Comparison of ENCODE assay signal across 12 cellular contexts in the genomic region with DNA sequence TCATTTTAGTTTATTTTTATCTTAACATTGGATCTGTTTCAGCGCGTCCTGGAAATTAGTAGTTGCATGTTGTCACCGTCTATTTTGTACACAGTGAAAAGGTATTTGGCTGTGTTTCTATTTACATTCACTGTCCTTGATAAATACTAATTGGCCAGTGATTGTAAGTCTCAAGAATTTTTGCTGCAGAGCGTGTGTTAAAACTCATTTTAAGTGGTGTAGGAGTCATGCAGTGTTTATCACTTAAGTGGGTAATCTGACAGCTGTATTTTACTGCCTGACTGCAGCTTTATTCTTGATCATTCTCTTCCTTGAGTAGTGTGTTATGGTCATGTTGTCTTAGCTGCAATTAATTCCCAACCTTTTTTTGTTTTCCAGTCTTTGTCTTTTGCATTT. TPM values are rescaled to one million over a fixed set of nuclear protein-coding genes. Genes with fewer than 3 reads are reported as not detected.
DNase-seq lines count a peak whose midpoint lies in the region; ATAC-seq and TF ChIP-seq lines count a peak whose summit lies in the region.
"Had no signal": no experiment of that assay in that cellular context is flagged by ENCODE, and none has a peak within 500 bp of the region (broad histone marks: within the 10 kb centered on the region; RNA-seq: fewer than 3 reads in every experiment).

No MANE protein-coding gene starts in this region.

- in situ Hi-C loops in G401 (cut with HindIII; ENCODE audit: low sequenced_read_pairs): no loop called here

- peak; percentile 12 for DNase-seq in A172 (ENCODE audit: low spot score)
- DNase-seq in HEK293T (ENCODE audit: extremely low spot score): no peak
- no peak for DNase-seq in body of pancreas
- DNase-seq in naive B cell: no peak
- DNase-seq in OCI-M2 (lab: John Stamatoyannopoulos, UW; ENCODE audit: unreplicated experiment): no peak
- DNase-seq in colonic mucosa: no peak
- no peak for DNase-seq in G401 (ENCODE audit: low spot score)
- no peak for DNase-seq in SW480 (ENCODE audit: low spot score)
- DNase-seq: activated CD8-positive, alpha-beta memory T cell treated with anti-CD3 and anti-CD28 coated beads, Interleukin-2, amount 50 U/mL, for 4 hours; NCI-H1436; T-helper 9 cell had no signal

- WGBS in body of pancreas, 2 donors: 18 to 20% methylated on average over 4 of the region's 4 CpGs

- H3K27me3 Mint-ChIP-seq in naive B cell: peaks cover 0 to 4% (median 0%) of the 10 kb centered on the region in 3 donors

- H3K27ac ChIP-seq in body of pancreas (peak overlapping the region in 3 of 4 donors; percentile 19 to 61 (median 58)), colonic mucosa (no peak overlapping the region)
- H3K27ac ChIP-seq: HL-60 had no signal

- H3K27me3 ChIP-seq in body of pancreas (no peaks in the 10 kb centered on the region), colonic mucosa (no peaks in the 10 kb centered on the region)

- TF ChIP-seq POLR2A in body of pancreas (IDR thresholded peaks at IDR 0.05): no peak

- peaks cover 9 to 15% (median 10%) of the 10 kb centered on the region in 3 donors for H3K4me1 Mint-ChIP-seq in naive B cell

- CTCF ChIA-PET in HEK293T (lab: Yijun Ruan, JAX): no interaction called here

- POLR2A ChIA-PET in HEK293T (lab: Yijun Ruan, JAX): interaction anchor here (0.8 to 2.2 kb wide), 2 partner anchors 9 to 27 kb away, joined by 3 to 17 read pairs; a partner anchor contains a TSS

- H3K4me3 ChIP-seq in body of pancreas (no peak overlapping the region), colonic mucosa (no peak overlapping the region)

- ATAC-seq in body of pancreas (no peak), naive B cell (ENCODE audit: low read depth in 2 of 2) (no peak)

- no peaks in the 10 kb centered on the region for H3K9me3 Mint-ChIP-seq in naive B cell

- intact Hi-C loops in body of pancreas (cut with DNase I): no loop called here
- intact Hi-C loops in colonic mucosa (cut with DNase I): no loop called here

- no peak overlapping the region for H3K9ac ChIP-seq in colonic mucosa (ENCODE audit: low read depth in 2 of 2, low read length in 2 of 2)

- H3K9me3 ChIP-seq in body of pancreas (no peaks in the 10 kb centered on the region), colonic mucosa (no peaks in the 10 kb centered on the region)

- H3K36me3 Mint-ChIP-seq in naive B cell: no peaks in the 10 kb centered on the region

- no peaks in the 10 kb centered on the region for H3K36me3 ChIP-seq in body of pancreas (replicated peaks in 1 of 2; ENCODE audit: insufficient read depth in 1 of 2, low read depth in 2 of 2)
- H3K36me3 ChIP-seq in colonic mucosa: no peaks in the 10 kb centered on the region

- H3K4me3 Mint-ChIP-seq in naive B cell: peak overlapping the region in 6 of 8 donors; percentile 39 to 73 (median 63)

- no peak for TF ChIP-seq CTCF in body of pancreas (IDR thresholded peaks at IDR 0.05)
- TF ChIP-seq CTCF in colonic mucosa (IDR thresholded peaks at IDR 0.05): no peak

- H3K4me1 ChIP-seq in body of pancreas (peaks cover 22% of the 10 kb centered on the region), colonic mucosa (no peaks in the 10 kb centered on the region)

- H3K27ac Mint-ChIP-seq in naive B cell: peak overlapping the region in 5 of 6 donors; percentile 11 to 94 (median 62)

TF ChIP-seq in HEK293T, 16 proteins besides CTCF, POLR2A, EP300 and RAD21:
- TF ChIP-seq HDGF (IDR thresholded peaks at IDR 0.05; ENCODE audit: borderline replicate concordance): no peak
- TF ChIP-seq ARNT (IDR thresholded peaks at IDR 0.05): no peak
- no peak for TF ChIP-seq FOXM1 (IDR thresholded peaks at IDR 0.05; ENCODE audit: borderline replicate concordance)
- TF ChIP-seq FOXK2 (IDR thresholded peaks at IDR 0.05): no peak
- TF ChIP-seq CTBP1 (IDR thresholded peaks at IDR 0.05; ENCODE audit: borderline replicate concordance): peak; percentile 52
- TF ChIP-seq SUZ12 (IDR thresholded peaks at IDR 0.05): no peak
- TF ChIP-seq, protein P1, sequence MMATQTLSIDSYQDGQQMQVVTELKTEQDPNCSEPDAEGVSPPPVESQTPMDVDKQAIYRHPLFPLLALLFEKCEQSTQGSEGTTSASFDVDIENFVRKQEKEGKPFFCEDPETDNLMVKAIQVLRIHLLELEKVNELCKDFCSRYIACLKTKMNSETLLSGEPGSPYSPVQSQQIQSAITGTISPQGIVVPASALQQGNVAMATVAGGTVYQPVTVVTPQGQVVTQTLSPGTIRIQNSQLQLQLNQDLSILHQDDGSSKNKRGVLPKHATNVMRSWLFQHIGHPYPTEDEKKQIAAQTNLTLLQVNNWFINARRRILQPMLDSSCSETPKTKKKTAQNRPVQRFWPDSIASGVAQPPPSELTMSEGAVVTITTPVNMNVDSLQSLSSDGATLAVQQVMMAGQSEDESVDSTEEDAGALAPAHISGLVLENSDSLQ (IDR thresholded peaks at IDR 0.05): peak; percentile 92
- no peak for TF ChIP-seq SP1 (IDR thresholded peaks at IDR 0.05)
- TF ChIP-seq NFRKB (IDR thresholded peaks at IDR 0.05): no peak
- no peak for TF ChIP-seq ZNF384 (IDR thresholded peaks at IDR 0.05)

RNA-seq across cellular contexts. Expression of a gene that starts 9.8 kb away (rescaled TPM):
- total RNA-seq in A172 (2014; rRNA removed; shearing (Covaris generic)): 0.05 and 2.9 TPM in 2 replicates
- total RNA-seq in body of pancreas (10 to 100 TPM in 1 of 2 donors, 1 to 10 TPM in 1; 7.6 to 20.0 TPM), colonic mucosa (10 to 100 TPM in 1 of 2 donors, 1 to 10 TPM in 1; 2.0 to 14.7 TPM)
- 1 to 10 TPM in 5 of 6 donors, under 1 TPM in 1; 0.76 to 4.9 (median 2.5) TPM for polyA plus RNA-seq in naive B cell (ENCODE audit: low read depth in 6 of 6)
- total RNA-seq in G401 (2014; rRNA removed; shearing (Covaris generic)): 25.7 and 29.0 TPM in 2 replicates
